30 cellular contexts compared by ENCODE assay signal in the genomic region with DNA sequence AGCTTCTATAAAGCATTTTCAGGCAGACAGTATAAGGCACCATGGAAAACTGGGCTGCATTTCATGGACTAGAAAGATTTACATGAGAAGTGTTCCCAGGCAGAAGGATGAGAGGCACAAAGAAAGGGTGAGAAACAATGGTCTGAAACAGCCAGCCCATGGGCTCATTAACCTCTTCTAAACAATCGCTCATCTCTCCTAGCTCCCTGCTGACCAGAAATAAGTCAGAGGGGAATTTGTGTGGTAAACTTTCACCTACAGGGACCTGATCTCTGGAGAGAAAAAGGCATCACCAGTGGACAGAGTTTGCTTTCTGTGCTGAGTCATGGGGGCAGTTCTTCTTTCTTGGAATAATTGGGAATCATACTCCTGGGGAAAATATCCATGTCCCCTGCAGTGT. TPM values are rescaled to one million over a fixed set of nuclear protein-coding genes. Genes with fewer than 3 reads are reported as not detected.
DNase-seq lines count a peak whose midpoint lies in the region; ATAC-seq and TF ChIP-seq lines count a peak whose summit lies in the region.
"Had no signal": no experiment of that assay in that cellular context is flagged by ENCODE, and none has a peak within 500 bp of the region (broad histone marks: within the 10 kb centered on the region; RNA-seq: fewer than 3 reads in every experiment).

No MANE protein-coding gene starts in this region.

- H3K79me1 ChIP-seq in IMR-90 (ENCODE audit: low read depth in 1 of 2, low read length in 2 of 2), result no peaks in the 10 kb centered on the region

- CTCF ChIA-PET in IMR-90 (lab: Yijun Ruan, JAX), result no interaction called here

- intact Hi-C loops in IMR-90 (cut with micrococcal nuclease), result no loop called here

- no peaks in the 10 kb centered on the region for H3K9me1 ChIP-seq in IMR-90 (ENCODE audit: insufficient read depth, low read length)

- POLR2A ChIA-PET in IMR-90 (lab: Charles Lee; ENCODE audit: unreplicated experiment), result no interaction called here

- H3K4me3 ChIP-seq in IMR-90 (ENCODE audit: insufficient read depth, low read depth, low read length) (no peak overlapping the region), epithelial cell of proximal tubule (ENCODE audit: low read depth, low read length) (no peak overlapping the region)
- H3K4me3 ChIP-seq: adrenal gland; BLaER1 treated with 17β-estradiol and CSF1 and Interleukin-3, amounts not matched to agents 10 nM and 100 nM; esophagus squamous epithelium; heart left ventricle; lung; right lobe of liver; stomach; thyroid gland; vagina had no signal

- H2AK9ac ChIP-seq in IMR-90 (replicated peaks; ENCODE audit: low read depth, low read length, poor library complexity), result no peak overlapping the region

- H4K8ac ChIP-seq in IMR-90 (ENCODE audit: low read depth in 2 of 2, low read length in 2 of 2), result no peak overlapping the region

- BruUV-seq in IMR-90 (replicated peaks; lab: Mats Ljungman, UMichigan), result no TSS peak

- no peak for TF ChIP-seq POLR2A in IMR-90 (IDR thresholded peaks at IDR 0.05; ENCODE audit: low read depth, low read length)

- H3K9me3 Mint-ChIP-seq in nephron progenitor cell, result no peaks in the 10 kb centered on the region
- H3K9me3 Mint-ChIP-seq: activated naive CD4-positive, alpha-beta T cell treated with anti-CD3 and anti-CD28 coated beads, Interleukin-2, amount 10 ng/mL, durations not matched to agents 7 days and 5 days; activated T-helper 17 cell treated with anti-CD3 and anti-CD28 coated beads, Interleukin-2, amount 50 U/mL, for 72 hours; central memory CD8-positive, alpha-beta T cell; neural crest cell had no signal

- ATAC-seq in IMR-90 (ENCODE audit: low read depth), result no peak
- ATAC-seq: activated CD4-positive, alpha-beta T cell treated with anti-CD3 and anti-CD28 coated beads for 36 hours; activated CD8-positive, alpha-beta T cell treated with anti-CD3 and anti-CD28 coated beads, Interleukin-2, amount 10 ng/mL, durations not matched to agents 7 days and 5 days; activated T-helper 17 cell treated with anti-CD3 and anti-CD28 coated beads, Interleukin-2, amount 50 U/mL, for 72 hours; heart left ventricle; right lobe of liver had no signal

- no peak overlapping the region for H3K4me3 Mint-ChIP-seq in nephron progenitor cell
- H3K4me3 Mint-ChIP-seq: activated CD4-positive, alpha-beta T cell treated with anti-CD3 and anti-CD28 coated beads for 36 hours; activated CD8-positive, alpha-beta T cell treated with anti-CD3 and anti-CD28 coated beads, Interleukin-2, amount 10 ng/mL, durations not matched to agents 7 days and 5 days; activated naive CD4-positive, alpha-beta T cell treated with anti-CD3 and anti-CD28 coated beads, Interleukin-2, amount 10 ng/mL, durations not matched to agents 7 days and 5 days; activated T-helper 17 cell treated with anti-CD3 and anti-CD28 coated beads, Interleukin-2, amount 50 U/mL, for 72 hours; central memory CD8-positive, alpha-beta T cell; neural crest cell had no signal

- H3K9me3 ChIP-seq in IMR-90 (ENCODE audit: control insufficient read depth, insufficient read depth, low read length), result no peaks in the 10 kb centered on the region
- H3K9me3 ChIP-seq: adrenal gland; BLaER1 treated with 17β-estradiol and CSF1 and Interleukin-3, amounts not matched to agents 10 nM and 100 nM; esophagus squamous epithelium; heart left ventricle; right lobe of liver; stomach; thyroid gland; vagina had no signal

- no peak overlapping the region for H3K14ac ChIP-seq in IMR-90 (replicated peaks; ENCODE audit: low read depth, low read length)

- no CpG with 5 or more reads among the region's 1 CpG for WGBS in IMR-90 (ENCODE audit: extremely low coverage in 2 of 2, insufficient read length in 1 of 2), 2 experiments

- H3K56ac ChIP-seq in IMR-90 (ENCODE audit: extremely low read depth, insufficient read depth, low read length), result no peak overlapping the region

- H3K23ac ChIP-seq in IMR-90 (ENCODE audit: low read depth, low read length), result peak overlapping the region; percentile 7; the same call in 1 of the 2 replicates

- TF ChIP-seq CTCF in IMR-90 (conservative IDR thresholded peaks at IDR 0.05; ENCODE audit: low read depth, low read length) (no peak), epithelial cell of proximal tubule (conservative IDR thresholded peaks at IDR 0.05; ENCODE audit: low read depth, low read length) (no peak), nephron progenitor cell (IDR thresholded peaks at IDR 0.05) (no peak)

- H2BK120ac ChIP-seq in IMR-90 (ENCODE audit: low read depth, low read length), result no peak overlapping the region

- no peak overlapping the region for H3K18ac ChIP-seq in IMR-90 (ENCODE audit: low read depth, low read length)

- no peak overlapping the region for H2AFZ ChIP-seq in IMR-90 (replicated peaks; ENCODE audit: low read length, poor library complexity)

- no peaks in the 10 kb centered on the region for H3K4me1 ChIP-seq in IMR-90 (ENCODE audit: control insufficient read depth, insufficient read depth, low read length)
- H3K4me1 ChIP-seq: adrenal gland; BLaER1 treated with 17β-estradiol and CSF1 and Interleukin-3, amounts not matched to agents 10 nM and 100 nM; esophagus squamous epithelium; heart left ventricle; right lobe of liver; stomach; thyroid gland; vagina had no signal

- H3K36me3 Mint-ChIP-seq in nephron progenitor cell (ENCODE audit: low read depth), result no peaks in the 10 kb centered on the region
- H3K36me3 Mint-ChIP-seq: activated naive CD4-positive, alpha-beta T cell treated with anti-CD3 and anti-CD28 coated beads, Interleukin-2, amount 10 ng/mL, durations not matched to agents 7 days and 5 days had no signal

- H2BK20ac ChIP-seq in IMR-90 (ENCODE audit: low read depth, low read length), result no peak overlapping the region

- DNase-seq in ELF-1 (ENCODE audit: low read depth, low spot score), result peak; percentile 25
- DNase-seq in IMR-90, result no peak
- DNase-seq in epithelial cell of proximal tubule (ENCODE audit: low read depth), result peak; percentile 29
- peak; percentile 47 for DNase-seq in retina
- DNase-seq in NCI-H187 treated with DMSO at 0.1 percent for 48 hours (lab: John Stamatoyannopoulos, UW), result no peak
- no peak for DNase-seq in activated T-cell treated with anti-CD3 and anti-CD28 coated beads for 4 hours
- no peak for DNase-seq in nephron progenitor cell
- DNase-seq: activated CD4-positive, alpha-beta T cell treated with anti-CD3 and anti-CD28 coated beads for 36 hours; activated CD8-positive, alpha-beta T cell treated with anti-CD3 and anti-CD28 coated beads, Interleukin-2, amount 10 ng/mL, durations not matched to agents 7 days and 5 days; activated naive CD4-positive, alpha-beta T cell treated with anti-CD3 and anti-CD28 coated beads, Interleukin-2, amount 10 ng/mL, durations not matched to agents 7 days and 5 days; adrenal gland; dermis blood vessel endothelial cell; esophagus squamous epithelium; foreskin melanocyte; heart left ventricle; NCI-H1105 treated with DMSO at 0.1 percent for 48 hours; NCI-H2081; NCI-H345; right lobe of liver; Right ventricle myocardium superior; stimulated activated CD8-positive, alpha-beta memory T cell treated with anti-CD3 and anti-CD28 coated beads, Interleukin-4, amount 100 ng/mL, for 48 hours; stomach; thyroid gland had no signal

- no peak overlapping the region for H3K4me2 ChIP-seq in IMR-90 (ENCODE audit: low read depth, low read length)
- H3K4me2 ChIP-seq: BLaER1 treated with 17β-estradiol and CSF1 and Interleukin-3, amounts not matched to agents 10 nM and 100 nM had no signal

- H4K20me1 ChIP-seq in IMR-90 (ENCODE audit: insufficient read depth, low read length), result no peaks in the 10 kb centered on the region
- H4K20me1 ChIP-seq: BLaER1 treated with 17β-estradiol and CSF1 and Interleukin-3, amounts not matched to agents 10 nM and 100 nM had no signal

- in situ Hi-C loops in IMR-90 (cut with MboI; ENCODE audit: low sequenced_read_pairs), result no loop called here

- peaks cover 44% of the 10 kb centered on the region for H3K27me3 ChIP-seq in IMR-90 (ENCODE audit: control insufficient read depth, insufficient read depth, low read length)
- H3K27me3 ChIP-seq: adrenal gland; BLaER1 treated with 17β-estradiol and CSF1 and Interleukin-3, amounts not matched to agents 10 nM and 100 nM; esophagus squamous epithelium; right lobe of liver; stomach; thyroid gland; vagina had no signal

- H4K5ac ChIP-seq in IMR-90 (ENCODE audit: low read depth, low read length), result no peak overlapping the region

- H2BK15ac ChIP-seq in IMR-90 (ENCODE audit: low read depth, low read length), result no peak overlapping the region

- H2BK5ac ChIP-seq in IMR-90 (ENCODE audit: low read depth, low read length, poor library complexity, severe bottlenecking), result no peak overlapping the region

- no peak overlapping the region for H3K9ac ChIP-seq in IMR-90 (ENCODE audit: low read depth, low read length)
- H3K9ac ChIP-seq: BLaER1 treated with 17β-estradiol and CSF1 and Interleukin-3, amounts not matched to agents 10 nM and 100 nM had no signal

- no peak overlapping the region for H3K4ac ChIP-seq in IMR-90 (ENCODE audit: low read depth, low read length)

- dilution Hi-C loops in IMR-90 (cut with HindIII; ENCODE audit: low sequenced_read_pairs, unreplicated experiment), result no loop called here

- no peak overlapping the region for H2AK5ac ChIP-seq in IMR-90 (ENCODE audit: low read depth, low read length)

- H4K91ac ChIP-seq in IMR-90 (ENCODE audit: insufficient read depth, low read depth, low read length), result no peak overlapping the region

- H3K27me3 Mint-ChIP-seq in nephron progenitor cell (ENCODE audit: low read depth, poor library complexity), result peaks cover 3% of the 10 kb centered on the region
- H3K27me3 Mint-ChIP-seq: activated CD4-positive, alpha-beta T cell treated with anti-CD3 and anti-CD28 coated beads for 36 hours; activated naive CD4-positive, alpha-beta T cell treated with anti-CD3 and anti-CD28 coated beads, Interleukin-2, amount 10 ng/mL, durations not matched to agents 7 days and 5 days; activated T-helper 17 cell treated with anti-CD3 and anti-CD28 coated beads, Interleukin-2, amount 50 U/mL, for 72 hours; central memory CD8-positive, alpha-beta T cell had no signal

- no peak overlapping the region for H3K27ac ChIP-seq in IMR-90 (ENCODE audit: insufficient read depth, low read length)
- H3K27ac ChIP-seq: adrenal gland; BLaER1 treated with 17β-estradiol and CSF1 and Interleukin-3, amounts not matched to agents 10 nM and 100 nM; esophagus squamous epithelium; heart left ventricle; right lobe of liver; stomach; thyroid gland; vagina had no signal

- H3K27ac Mint-ChIP-seq in nephron progenitor cell, result no peak overlapping the region
- H3K27ac Mint-ChIP-seq: activated CD4-positive, alpha-beta T cell treated with anti-CD3 and anti-CD28 coated beads for 36 hours; activated CD8-positive, alpha-beta T cell treated with anti-CD3 and anti-CD28 coated beads, Interleukin-2, amount 10 ng/mL, durations not matched to agents 7 days and 5 days; activated naive CD4-positive, alpha-beta T cell treated with anti-CD3 and anti-CD28 coated beads, Interleukin-2, amount 10 ng/mL, durations not matched to agents 7 days and 5 days; activated T-helper 17 cell treated with anti-CD3 and anti-CD28 coated beads, Interleukin-2, amount 50 U/mL, for 72 hours had no signal

- H3K4me1 Mint-ChIP-seq in nephron progenitor cell, result peaks cover 34% of the 10 kb centered on the region
- H3K4me1 Mint-ChIP-seq: activated CD4-positive, alpha-beta T cell treated with anti-CD3 and anti-CD28 coated beads for 36 hours; activated naive CD4-positive, alpha-beta T cell treated with anti-CD3 and anti-CD28 coated beads, Interleukin-2, amount 10 ng/mL, durations not matched to agents 7 days and 5 days; activated T-helper 17 cell treated with anti-CD3 and anti-CD28 coated beads, Interleukin-2, amount 50 U/mL, for 72 hours; central memory CD8-positive, alpha-beta T cell; neural crest cell had no signal

- no peak for TF ChIP-seq RAD21 in IMR-90 (IDR thresholded peaks at IDR 0.05; ENCODE audit: low read length)

- H3K36me3 ChIP-seq in IMR-90 (ENCODE audit: control insufficient read depth, insufficient read depth, low read length), result no peaks in the 10 kb centered on the region
- H3K36me3 ChIP-seq: adrenal gland; BLaER1 treated with 17β-estradiol and CSF1 and Interleukin-3, amounts not matched to agents 10 nM and 100 nM; esophagus squamous epithelium; heart left ventricle; right lobe of liver; stomach; thyroid gland; vagina had no signal

RNA-seq across cellular contexts. Expression of a gene that starts 51.9 kb away (rescaled TPM):
- 10.9 and 12.8 TPM in 2 replicates for total RNA-seq in IMR-90 (2012; rRNA removed)
- polyA plus RNA-seq in IMR-90 (2012; rRNA removed), result 15.9 and 18.5 TPM in 2 replicates
- polyA plus RNA-seq in IMR-90 (2012; cell fraction: cytosol; rRNA removed), result 8.7 and 13.0 TPM in 2 replicates
- polyA plus RNA-seq in IMR-90 (2012; cell fraction: nucleus; rRNA removed; ENCODE audit: low replicate concordance), result 13.3 and 27.3 TPM in 2 replicates
- 3.8 and 5.1 TPM in 2 replicates for total RNA-seq in epithelial cell of proximal tubule
- total RNA-seq: activated CD4-positive, alpha-beta T cell treated with anti-CD3 and anti-CD28 coated beads for 36 hours; activated CD8-positive, alpha-beta T cell treated with anti-CD3 and anti-CD28 coated beads, Interleukin-2, amount 10 ng/mL, durations not matched to agents 7 days and 5 days; activated T-helper 17 cell treated with anti-CD3 and anti-CD28 coated beads, Interleukin-2, amount 50 U/mL, for 72 hours; dermis blood vessel endothelial cell; right lobe of liver; T-helper 2 cell treated with Interferon-gamma antibody and Interleukin-4, amounts not matched to agents 100 ng/mL and 5 ng/mL, for 36 hours; vagina had no signal

Comparison
In these comparisons a context has a peak if more than half of its experiments do, and no peak if none do; other contexts are left out.
1. DNase-seq: peak in ELF-1 (single experiment), epithelial cell of proximal tubule (single experiment) and retina (single experiment); none in IMR-90 (single experiment), NCI-H187 treated with DMSO at 0.1 percent for 48 hours (single experiment), activated T-cell treated with anti-CD3 and anti-CD28 coated beads for 4 hours (single experiment) and nephron progenitor cell (single experiment).